In the genomic region with DNA sequence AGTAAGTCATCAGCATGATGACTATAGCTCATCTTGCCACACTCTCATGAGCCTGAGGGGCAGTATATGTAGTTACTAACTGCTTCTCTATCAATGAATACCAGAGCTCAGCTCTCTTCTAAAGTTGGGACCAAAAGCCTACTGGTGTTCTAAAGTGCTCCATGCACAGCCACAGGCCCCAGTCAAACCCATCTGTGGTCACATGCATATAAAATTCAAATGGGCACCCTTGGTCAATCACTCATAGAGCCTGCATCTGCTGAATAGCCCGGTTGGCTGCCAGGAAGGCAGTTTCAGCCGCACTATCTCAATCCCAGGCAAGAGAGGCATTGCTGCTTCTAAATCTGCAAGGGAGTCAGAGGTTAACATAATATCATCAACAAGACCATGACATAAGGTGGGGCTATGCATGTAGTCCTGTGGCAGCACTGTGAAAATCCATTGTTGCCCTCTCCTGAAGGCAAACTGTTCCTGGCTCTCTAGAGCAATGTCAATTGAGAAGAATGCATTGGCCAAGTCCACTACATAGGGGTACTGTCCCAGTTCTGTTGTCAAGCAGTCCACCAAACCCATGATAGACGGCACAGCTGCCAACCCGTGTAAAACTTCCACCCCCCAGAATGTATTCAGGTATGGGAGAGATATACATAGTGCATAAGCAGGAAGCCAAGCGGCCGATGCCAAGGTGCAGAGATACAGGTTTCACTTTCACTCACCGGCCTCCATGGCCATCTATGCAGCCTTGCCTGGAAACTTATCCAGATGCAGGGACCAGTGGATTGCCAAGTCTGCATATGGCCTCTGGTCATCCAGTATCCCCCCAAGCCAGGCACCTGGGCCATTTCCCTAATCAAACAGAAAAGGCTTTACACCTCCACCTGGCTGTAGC, we compare ENCODE assay signal across 9 cellular contexts.
DNase-seq lines count a peak whose midpoint lies in the region; ATAC-seq lines count a peak whose summit lies in the region.
"Had no signal": no experiment of that assay in that cellular context is flagged by ENCODE, and none has a peak within 500 bp of the region (broad histone marks: within the 10 kb centered on the region; RNA-seq: fewer than 3 reads in every experiment).

No MANE protein-coding gene starts in this region.

- no peaks in the 10 kb centered on the region for H3K36me3 ChIP-seq in naive thymus-derived CD4-positive, alpha-beta T cell (ENCODE audit: control insufficient read depth in 2 of 3, insufficient read depth in 3 of 3, low read length in 3 of 3)

- no peaks in the 10 kb centered on the region for H3K9me3 ChIP-seq in naive thymus-derived CD4-positive, alpha-beta T cell (ENCODE audit: control insufficient read depth in 2 of 3, low read length in 3 of 3)

- DNase-seq in activated CD4-positive, alpha-beta T cell treated with anti-CD3 and anti-CD28 coated beads, Interleukin-2, amount 50 U/mL, for 4 hours: peak; percentile 1 to 5
- peak in 4 of 9 donors; percentile 11 to 34 (median 26) for DNase-seq in naive thymus-derived CD4-positive, alpha-beta T cell
- no peak for DNase-seq in putamen (ENCODE audit: low spot score)
- no peak for DNase-seq in OCI-M2 (lab: John Stamatoyannopoulos, UW; ENCODE audit: unreplicated experiment)
- no peak for DNase-seq in Right ventricle myocardium superior

- no peaks in the 10 kb centered on the region for H3K27me3 ChIP-seq in naive thymus-derived CD4-positive, alpha-beta T cell (ENCODE audit: control insufficient read depth in 2 of 2, insufficient read depth in 2 of 2, low read length in 2 of 2)

- H3K4me1 ChIP-seq in naive thymus-derived CD4-positive, alpha-beta T cell (ENCODE audit: control insufficient read depth in 2 of 2, insufficient read depth in 2 of 2, low read length in 2 of 2): peaks cover 0 to 5% of the 10 kb centered on the region in 2 donors

- H3K4me3 ChIP-seq in naive thymus-derived CD4-positive, alpha-beta T cell (ENCODE audit: low read length): peak overlapping the region; percentile 45

- POLR2A ChIA-PET in naive thymus-derived CD4-positive, alpha-beta T cell (lab: Charles Lee): no interaction called here

- intact Hi-C loops in naive thymus-derived CD4-positive, alpha-beta T cell (cut with micrococcal nuclease): no loop called here
- intact Hi-C loops in Right ventricle myocardium superior (cut with DNase I): no loop called here

- H3K27ac ChIP-seq in naive thymus-derived CD4-positive, alpha-beta T cell (ENCODE audit: low read depth, low read length): no peak overlapping the region

- H3K4me3 Mint-ChIP-seq in naive thymus-derived CD4-positive, alpha-beta T cell: peak overlapping the region; percentile 56 to 82 (median 74)
- H3K4me3 Mint-ChIP-seq: type B pancreatic cell had no signal

- CTCF ChIA-PET in naive thymus-derived CD4-positive, alpha-beta T cell (lab: Charles Lee): no interaction called here

- ATAC-seq in GM18861 (IDR thresholded peaks at IDR 0.05; ENCODE audit: unreplicated experiment): peak; percentile 47
- ATAC-seq in HG02642 (IDR thresholded peaks at IDR 0.05; ENCODE audit: poor library complexity, unreplicated experiment): peak; percentile 20
- peak; percentile 70 for ATAC-seq in naive thymus-derived CD4-positive, alpha-beta T cell
- no peak for ATAC-seq in Right ventricle myocardium superior (ENCODE audit: poor library complexity)
- ATAC-seq: Right ventricle myocardium inferior had no signal

- peaks cover 0 to 9% (median 4%) of the 10 kb centered on the region in 5 donors for H3K36me3 Mint-ChIP-seq in naive thymus-derived CD4-positive, alpha-beta T cell
- H3K36me3 Mint-ChIP-seq: type B pancreatic cell had no signal

- H3K9me3 Mint-ChIP-seq in naive thymus-derived CD4-positive, alpha-beta T cell: peaks cover 0 to 13% (median 5%) of the 10 kb centered on the region in 11 donors

- peaks cover 4 to 23% (median 13%) of the 10 kb centered on the region in 7 donors for H3K4me1 Mint-ChIP-seq in naive thymus-derived CD4-positive, alpha-beta T cell

- peak overlapping the region in 6 of 9 donors; percentile 44 to 92 (median 64) for H3K27ac Mint-ChIP-seq in naive thymus-derived CD4-positive, alpha-beta T cell
- H3K27ac Mint-ChIP-seq: type B pancreatic cell had no signal

- H3K27me3 Mint-ChIP-seq in naive thymus-derived CD4-positive, alpha-beta T cell: no peaks in the 10 kb centered on the region
- H3K27me3 Mint-ChIP-seq: type B pancreatic cell had no signal

Comparison
In these comparisons a context has a peak if more than half of its experiments do, and no peak if none do; other contexts are left out.
1. DNase-seq: peak in activated CD4-positive, alpha-beta T cell treated with anti-CD3 and anti-CD28 coated beads, Interleukin-2, amount 50 U/mL, for 4 hours (2 of 2); none in putamen (single experiment), OCI-M2 (single experiment) and Right ventricle myocardium superior (single experiment).